ENCODE assay signal across 2 cellular contexts in genomic region chrX:12912786-12913185, GRCh38.
TF ChIP-seq lines count a peak whose summit lies in the region.

No MANE protein-coding gene starts in this region.

TF ChIP-seq in GM23338, 12 proteins besides CTCF, POLR2A, EP300 and RAD21:
- TF ChIP-seq ZNF462 (CRISPR knock-in tag; IDR thresholded peaks at IDR 0.05) (no peak), ETS1 (IDR thresholded peaks at IDR 0.05) (no peak), EZH2phosphoT487 (IDR thresholded peaks at IDR 0.05; ENCODE audit: unreplicated experiment) (no peak), REST (IDR thresholded peaks at IDR 0.05; ENCODE audit: unreplicated experiment) (no peak), ZNF114 (CRISPR knock-in tag; IDR thresholded peaks at IDR 0.05) (no peak), CREB1 (CRISPR knock-in tag; IDR thresholded peaks at IDR 0.05; ENCODE audit: low read depth) (no peak), JUNB (IDR thresholded peaks at IDR 0.05; ENCODE audit: unreplicated experiment) (no peak), EZH2 (IDR thresholded peaks at IDR 0.05; ENCODE audit: low read depth, unreplicated experiment) (no peak), NANOG (IDR thresholded peaks at IDR 0.05; ENCODE audit: borderline replicate concordance) (no peak), POLR2AphosphoS5 (IDR thresholded peaks at IDR 0.05; ENCODE audit: low read depth) (no peak), ZNF331 (CRISPR knock-in tag; IDR thresholded peaks at IDR 0.05; ENCODE audit: low read depth) (no peak), STAT1 (IDR thresholded peaks at IDR 0.05; ENCODE audit: unreplicated experiment) (no peak)

TF ChIP-seq in H1, 55 proteins besides CTCF, POLR2A, EP300 and RAD21:
- TF ChIP-seq SIRT6 (IDR thresholded peaks at IDR 0.05; ENCODE audit: low read length): no peak
- TF ChIP-seq SAP30 (IDR thresholded peaks at IDR 0.05; ENCODE audit: insufficient read depth, insufficient replicate concordance, low read length): no peak
- no peak for TF ChIP-seq CHD7 (IDR thresholded peaks at IDR 0.05; ENCODE audit: insufficient replicate concordance, low read length)
- TF ChIP-seq RBBP5 (IDR thresholded peaks at IDR 0.05; ENCODE audit: borderline replicate concordance, low read depth, low read length): no peak
- no peak for TF ChIP-seq ATF2 (IDR thresholded peaks at IDR 0.05; ENCODE audit: low read length)
- TF ChIP-seq YY1 (IDR thresholded peaks at IDR 0.05; ENCODE audit: low read depth, low read length): no peak
- no peak for TF ChIP-seq MAFK (IDR thresholded peaks at IDR 0.05; ENCODE audit: low read depth, low read length)
- TF ChIP-seq HDAC6 (IDR thresholded peaks at IDR 0.05; ENCODE audit: low read depth, low read length): no peak
- TF ChIP-seq HDAC2 (IDR thresholded peaks at IDR 0.05; ENCODE audit: borderline replicate concordance in 1 of 2, low read depth in 2 of 2, low read length in 2 of 2): no peak
- TF ChIP-seq EGR1 (IDR thresholded peaks at IDR 0.05; ENCODE audit: borderline replicate concordance, low read depth, low read length): no peak
- no peak for TF ChIP-seq SP1 (IDR thresholded peaks at IDR 0.05; ENCODE audit: low read depth, low read length)
- no peak for TF ChIP-seq CBX5 (IDR thresholded peaks at IDR 0.05; ENCODE audit: low read depth, low read length)
- no peak for TF ChIP-seq GTF2F1 (IDR thresholded peaks at IDR 0.05; ENCODE audit: borderline replicate concordance, low read depth, low read length)
- TF ChIP-seq CEBPB (IDR thresholded peaks at IDR 0.05; ENCODE audit: low read depth, low read length): no peak
- no peak for TF ChIP-seq RNF2 (IDR thresholded peaks at IDR 0.05; ENCODE audit: borderline replicate concordance, low read depth, low read length, missing control alignments, poor library complexity, severe bottlenecking)
- TF ChIP-seq SIN3A (conservative IDR thresholded peaks at IDR 0.05 in 1 of 2, IDR thresholded peaks at IDR 0.05 in 1 of 2; ENCODE audit: low read depth in 1 of 2, low read length in 2 of 2): no peak
- no peak for TF ChIP-seq SUZ12 (IDR thresholded peaks at IDR 0.05; ENCODE audit: low read length)
- TF ChIP-seq KDM1A (IDR thresholded peaks at IDR 0.05; ENCODE audit: borderline replicate concordance, low read length): no peak
